ENCODE assay signal across 1 cellular context in genomic region chr18:2968559-2968958, GRCh38.
A peak's percentile ranks its signal among the peaks of the same experiment; 100 is the strongest.
TF ChIP-seq lines count a peak whose summit lies in the region.

No MANE protein-coding gene starts in this region.

TF ChIP-seq in K562, 482 proteins besides CTCF, POLR2A, EP300 and RAD21 (continued from another document):
- TF ChIP-seq ATF6 (CRISPR knock-in tag; IDR thresholded peaks at IDR 0.05) (no peak), BCOR (IDR thresholded peaks at IDR 0.05) (no peak), RCOR1 (IDR thresholded peaks at IDR 0.05; ENCODE audit: borderline replicate concordance in 1 of 2, low read depth in 2 of 2, low read length in 2 of 2) (peak in 1 of 2 experiments; percentile 32; a peak in 1 of 4 replicates), ZKSCAN8 (CRISPR knock-in tag; IDR thresholded peaks at IDR 0.05) (no peak), POLR3A (IDR thresholded peaks at IDR 0.05; ENCODE audit: borderline replicate concordance, extremely low read depth, insufficient read depth, insufficient read length) (no peak), E2F8 (IDR thresholded peaks at IDR 0.05; ENCODE audit: low read depth, partially characterized antibody) (no peak), CHD1 (IDR thresholded peaks at IDR 0.05; ENCODE audit: low read length) (no peak), SP1 (CRISPR knock-in tag; IDR thresholded peaks at IDR 0.05) (no peak), MLLT1 (IDR thresholded peaks at IDR 0.05) (no peak), HEY1 (CRISPR knock-in tag; IDR thresholded peaks at IDR 0.05; ENCODE audit: borderline replicate concordance) (no peak), NR2C1 (IDR thresholded peaks at IDR 0.05) (no peak), NR2C1 (tag; IDR thresholded peaks at IDR 0.05) (0 out of 2 replicates have a peak, but pooled peaks have one; percentile 25), SNIP1 (IDR thresholded peaks at IDR 0.05; ENCODE audit: low read depth) (no peak), GABPB1 (CRISPR knock-in tag; IDR thresholded peaks at IDR 0.05) (no peak), TCF15 (CRISPR knock-in tag; IDR thresholded peaks at IDR 0.05) (no peak), CHD2 (IDR thresholded peaks at IDR 0.05; ENCODE audit: low read depth, low read length) (no peak), AFF1 (IDR thresholded peaks at IDR 0.05; ENCODE audit: low read depth in 1 of 2, partially characterized antibody in 2 of 2) (no peak), HDAC8 (tag; IDR thresholded peaks at IDR 0.05) (no peak), CREB1 (IDR thresholded peaks at IDR 0.05) (no peak), CREB1 (CRISPR knock-in tag; IDR thresholded peaks at IDR 0.05) (no peak), FOXJ3 (CRISPR knock-in tag; IDR thresholded peaks at IDR 0.05) (no peak)
